In genomic region chr12:110312581-110313360, GRCh38 we compare ENCODE assay signal across 1 cellular context.
TF ChIP-seq lines count a peak whose summit lies in the region.

No MANE protein-coding gene starts in this region.

TF ChIP-seq in SK-N-SH, 30 proteins besides CTCF, POLR2A, EP300 and RAD21 (continued from another document):
- TF ChIP-seq REST (IDR thresholded peaks at IDR 0.05; ENCODE audit: low read depth, low read length) (no peak), ELF1 (IDR thresholded peaks at IDR 0.05) (peak; percentile 70; the same call in 1 of the 2 replicates), IRF3 (IDR thresholded peaks at IDR 0.05; ENCODE audit: low read depth, low read length) (no peak), RXRA (IDR thresholded peaks at IDR 0.05; ENCODE audit: borderline replicate concordance, low read depth) (0 out of 2 replicates have a peak, but pooled peaks have one; percentile 12), CHD2 (IDR thresholded peaks at IDR 0.05; ENCODE audit: low read length, partially characterized antibody) (no peak)
